25 cellular contexts compared by ENCODE assay signal in genomic region chr3:106797461-106797860, GRCh38.
A peak's percentile ranks its signal among the peaks of the same experiment; 100 is the strongest.
DNase-seq lines count a peak whose midpoint lies in the region; ATAC-seq, FAIRE-seq and TF ChIP-seq lines count a peak whose summit lies in the region.
"Had no signal": no experiment of that assay in that cellular context is flagged by ENCODE, and none has a peak within 500 bp of the region (broad histone marks: within the 10 kb centered on the region; RNA-seq: fewer than 3 reads in every experiment).

No MANE protein-coding gene starts in this region.

- H3K36me3 ChIP-seq in ACC112 (ENCODE audit: insufficient read depth, low read length) = no peaks in the 10 kb centered on the region
- H3K36me3 ChIP-seq: BLaER1 had no signal

- H3K27me3 ChIP-seq in ACC112 (ENCODE audit: insufficient read depth, low read length) = no peaks in the 10 kb centered on the region
- H3K27me3 ChIP-seq: BLaER1 had no signal

- no peak overlapping the region for H3K4me3 ChIP-seq in ACC112 (ENCODE audit: low read depth, low read length)
- H3K4me3 ChIP-seq: A549, BLaER1 had no signal

- peak overlapping the region; percentile 9 to 83 (median 14) for H3K27ac Mint-ChIP-seq in nephron
- H3K27ac Mint-ChIP-seq in activated naive CD8-positive, alpha-beta T cell treated with anti-CD3 and anti-CD28 coated beads, Interleukin-2, amount 50 U/mL, for 24 hours = no peak overlapping the region
- H3K27ac Mint-ChIP-seq: CD14-positive monocyte; CD4-positive, alpha-beta memory T cell; HFFc6; IgD-negative memory B cell had no signal

- H3K4me3 Mint-ChIP-seq in nephron = no peak overlapping the region
- H3K4me3 Mint-ChIP-seq in activated naive CD8-positive, alpha-beta T cell treated with anti-CD3 and anti-CD28 coated beads, Interleukin-2, amount 50 U/mL, for 24 hours = no peak overlapping the region
- H3K4me3 Mint-ChIP-seq: CD14-positive monocyte; CD4-positive, alpha-beta memory T cell; HFFc6; IgD-negative memory B cell had no signal

- peak overlapping the region; percentile 62 for H2AFZ ChIP-seq in ACC112 (ENCODE audit: low read length, unreplicated experiment)

- ATAC-seq in activated naive CD8-positive, alpha-beta T cell treated with anti-CD3 and anti-CD28 coated beads, Interleukin-2, amount 50 U/mL, for 24 hours = no peak
- ATAC-seq: A549, HCT116, HepG2 had no signal

- peak; percentile 95 for FAIRE-seq in RCC 7860 (lab: Jason Lieb, UNC)
- FAIRE-seq: A549, D721Med, GM12892, GM18507, HepG2 had no signal

- no peaks in the 10 kb centered on the region for H3K27me3 Mint-ChIP-seq in nephron (ENCODE audit: low read depth)
- H3K27me3 Mint-ChIP-seq in activated naive CD8-positive, alpha-beta T cell treated with anti-CD3 and anti-CD28 coated beads, Interleukin-2, amount 50 U/mL, for 24 hours = no peaks in the 10 kb centered on the region
- H3K27me3 Mint-ChIP-seq: CD4-positive, alpha-beta memory T cell had no signal

- H3K27ac ChIP-seq in ACC112 (ENCODE audit: low read depth, low read length) = no peak overlapping the region
- H3K27ac ChIP-seq: 22Rv1, A549, BLaER1 had no signal

- peaks cover 18% of the 10 kb centered on the region for H3K4me1 ChIP-seq in ACC112 (ENCODE audit: control insufficient read depth, insufficient read depth, low read length, unreplicated experiment)
- H3K4me1 ChIP-seq: A549, BLaER1 had no signal

- no peaks in the 10 kb centered on the region for H3K79me2 ChIP-seq in ACC112 (ENCODE audit: control insufficient read depth, insufficient read depth, low read length, unreplicated experiment)

- no peaks in the 10 kb centered on the region for H3K36me3 Mint-ChIP-seq in nephron (ENCODE audit: low read depth)
- no peaks in the 10 kb centered on the region for H3K36me3 Mint-ChIP-seq in activated naive CD8-positive, alpha-beta T cell treated with anti-CD3 and anti-CD28 coated beads, Interleukin-2, amount 50 U/mL, for 24 hours (ENCODE audit: low read depth)
- H3K36me3 Mint-ChIP-seq: CD14-positive monocyte; CD4-positive, alpha-beta memory T cell had no signal

- H3K9me3 Mint-ChIP-seq in nephron = peaks cover 18% of the 10 kb centered on the region
- H3K9me3 Mint-ChIP-seq in activated naive CD8-positive, alpha-beta T cell treated with anti-CD3 and anti-CD28 coated beads, Interleukin-2, amount 50 U/mL, for 24 hours = no peaks in the 10 kb centered on the region

- no peak for TF ChIP-seq CTCF in nephron (IDR thresholded peaks at IDR 0.05; ENCODE audit: unreplicated experiment in 3 of 3)

- no peaks in the 10 kb centered on the region for H3K4me1 Mint-ChIP-seq in nephron
- H3K4me1 Mint-ChIP-seq in activated naive CD8-positive, alpha-beta T cell treated with anti-CD3 and anti-CD28 coated beads, Interleukin-2, amount 50 U/mL, for 24 hours = no peaks in the 10 kb centered on the region
- H3K4me1 Mint-ChIP-seq: CD14-positive monocyte; CD4-positive, alpha-beta memory T cell; IgD-negative memory B cell had no signal

- peak; percentile 56 for DNase-seq in RCC 7860 (ENCODE audit: low spot score)
- peak; percentile 93 for DNase-seq in kidney glomerular epithelial cell (lab: John Stamatoyannopoulos, UW)
- DNase-seq in activated naive CD8-positive, alpha-beta T cell treated with anti-CD3 and anti-CD28 coated beads, Interleukin-2, amount 50 U/mL, for 24 hours = no peak
- DNase-seq in stimulated activated CD8-positive, alpha-beta memory T cell treated with anti-CD3 and anti-CD28 coated beads, Interleukin-4, amount 100 ng/mL, for 48 hours = no peak
- DNase-seq in activated CD4-positive, CD25-positive, alpha-beta regulatory T cell (lab: John Stamatoyannopoulos, UW) = no peak
- DNase-seq in activated T-cell treated with anti-CD3 and anti-CD28 coated beads, Interleukin-2, amount 50 U/mL, for 48 hours = no peak
- DNase-seq: CD4-positive, alpha-beta memory T cell; DMS153; DMS79; GDM1; GOT3; H7; HFFc6 had no signal

Comparison
In these comparisons a context has a peak if more than half of its experiments do, and no peak if none do; other contexts are left out.
1. DNase-seq: peak in RCC 7860 (single experiment) and kidney glomerular epithelial cell (single experiment); none in activated naive CD8-positive, alpha-beta T cell treated with anti-CD3 and anti-CD28 coated beads, Interleukin-2, amount 50 U/mL, for 24 hours (single experiment), stimulated activated CD8-positive, alpha-beta memory T cell treated with anti-CD3 and anti-CD28 coated beads, Interleukin-4, amount 100 ng/mL, for 48 hours (single experiment), activated CD4-positive, CD25-positive, alpha-beta regulatory T cell (0 of 4) and activated T-cell treated with anti-CD3 and anti-CD28 coated beads, Interleukin-2, amount 50 U/mL, for 48 hours (0 of 2).